In the genomic region with DNA sequence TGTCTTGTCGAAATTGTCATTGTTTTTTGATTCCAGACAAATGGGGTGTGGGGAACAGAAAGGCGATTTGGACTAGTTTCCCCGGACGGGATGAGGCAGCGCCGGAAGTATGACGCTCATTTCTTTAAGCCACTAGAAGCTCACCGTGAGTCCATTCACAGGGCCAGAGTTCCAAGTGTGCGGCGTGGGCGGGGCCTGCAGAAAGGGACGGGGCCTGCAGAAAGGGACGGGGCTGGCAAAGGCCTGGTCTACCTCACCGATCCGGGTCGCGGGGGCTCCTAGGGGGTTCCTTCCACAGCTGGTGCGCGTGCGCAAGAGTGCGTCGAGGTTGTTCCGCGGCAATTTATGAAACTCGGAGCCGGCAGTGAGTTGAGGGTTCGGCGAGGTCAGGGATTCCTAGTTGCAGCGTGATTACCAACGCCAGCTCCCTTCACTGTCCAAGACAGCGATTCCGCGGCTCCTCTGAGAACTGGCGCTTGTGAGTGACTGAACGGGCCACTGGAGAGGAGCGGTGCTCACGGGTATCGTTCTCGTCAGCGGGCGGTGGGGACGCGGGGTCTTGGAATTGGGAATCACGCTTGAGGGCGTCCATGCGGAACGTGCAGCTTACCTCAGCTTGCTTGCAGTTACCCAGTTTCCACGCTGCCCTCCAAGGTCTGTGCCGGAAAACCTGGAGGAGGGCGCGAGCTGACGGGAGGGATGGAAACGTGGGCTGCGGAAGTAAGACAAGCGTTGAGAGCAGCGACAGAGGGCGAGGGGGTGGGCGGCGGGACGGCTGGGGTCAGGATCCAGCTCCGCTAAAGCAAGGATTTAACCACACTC, we compare ENCODE assay signal across 1 cellular context.
A peak's percentile ranks its signal among the peaks of the same experiment; 100 is the strongest.
TF ChIP-seq lines count a peak whose summit lies in the region.

A gene (plus strand): TSS at position 219 of the 822 bp plus-strand sequence. CDS start 5,847 bp downstream, outside the sequence.

TF ChIP-seq in K562, 482 proteins besides CTCF, POLR2A, EP300 and RAD21 (continued from another document and continues in another):
- TF ChIP-seq, protein P1, sequence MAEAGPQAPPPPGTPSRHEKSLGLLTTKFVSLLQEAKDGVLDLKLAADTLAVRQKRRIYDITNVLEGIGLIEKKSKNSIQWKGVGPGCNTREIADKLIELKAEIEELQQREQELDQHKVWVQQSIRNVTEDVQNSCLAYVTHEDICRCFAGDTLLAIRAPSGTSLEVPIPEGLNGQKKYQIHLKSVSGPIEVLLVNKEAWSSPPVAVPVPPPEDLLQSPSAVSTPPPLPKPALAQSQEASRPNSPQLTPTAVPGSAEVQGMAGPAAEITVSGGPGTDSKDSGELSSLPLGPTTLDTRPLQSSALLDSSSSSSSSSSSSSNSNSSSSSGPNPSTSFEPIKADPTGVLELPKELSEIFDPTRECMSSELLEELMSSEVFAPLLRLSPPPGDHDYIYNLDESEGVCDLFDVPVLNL (CRISPR knock-in tag; IDR thresholded peaks at IDR 0.05; ENCODE audit: low read depth) = no peak
- TF ChIP-seq ZNF354B (CRISPR knock-in tag; IDR thresholded peaks at IDR 0.05) (no peak), SNRNP70 (optimal IDR thresholded peaks at IDR 0.05; ENCODE audit: low read depth, low read length) (no peak), RAD51 (IDR thresholded peaks at IDR 0.05; ENCODE audit: borderline replicate concordance, low read depth) (no peak), CBFB (CRISPR knock-in tag; IDR thresholded peaks at IDR 0.05) (0 out of 2 replicates have a peak, but pooled peaks have one; percentile 52), ZNF24 (IDR thresholded peaks at IDR 0.05) (no peak), RNF2 (IDR thresholded peaks at IDR 0.05) (peak; percentile 23), SP2 (IDR thresholded peaks at IDR 0.05; ENCODE audit: extremely low read depth, low read depth, low read length, poor library complexity, severe bottlenecking) (no peak), ZNF830 (CRISPR knock-in tag; IDR thresholded peaks at IDR 0.05) (no peak), ZSCAN32 (CRISPR knock-in tag; IDR thresholded peaks at IDR 0.05) (no peak), HNRNPH1 (optimal IDR thresholded peaks at IDR 0.05; ENCODE audit: low read depth, low read length) (no peak), SIN3A (IDR thresholded peaks at IDR 0.05; ENCODE audit: borderline replicate concordance in 2 of 2, control insufficient read depth in 1 of 2, low read depth in 2 of 2, low read length in 2 of 2) (0 out of 4 replicates have a peak, but pooled peaks of 1 of the 2 experiments have one; percentile 38), ARHGAP35 (IDR thresholded peaks at IDR 0.05; ENCODE audit: partially characterized antibody) (no peak), SMAD2 (IDR thresholded peaks at IDR 0.05; ENCODE audit: low read depth, low read length) (no peak), MEIS2 (IDR thresholded peaks at IDR 0.05; ENCODE audit: partially characterized antibody) (peak; percentile 44), BDP1 (IDR thresholded peaks at IDR 0.05; ENCODE audit: insufficient read depth, insufficient read length) (no peak), CHD4 (IDR thresholded peaks at IDR 0.05; ENCODE audit: insufficient read depth, insufficient replicate concordance, low read depth, low read length, poor library complexity, severe bottlenecking) (no peak), NCOA6 (IDR thresholded peaks at IDR 0.05) (no peak), FUS (optimal IDR thresholded peaks at IDR 0.05; ENCODE audit: low read depth, low read length) (no peak), ZNF282 (CRISPR knock-in tag; IDR thresholded peaks at IDR 0.05) (no peak), SMAD1 (IDR thresholded peaks at IDR 0.05; ENCODE audit: low read depth, low read length, partially characterized antibody) (no peak), NFE2 (IDR thresholded peaks at IDR 0.05; ENCODE audit: low read depth) (no peak), CXXC5 (CRISPR knock-in tag; IDR thresholded peaks at IDR 0.05) (peak; percentile 58), SMARCE1 (IDR thresholded peaks at IDR 0.05) (no peak; the same call in 1 of the 2 replicates), HDAC2 (IDR thresholded peaks at IDR 0.05) (0 out of 2 replicates have a peak, but pooled peaks have one; percentile 35), ZNF253 (CRISPR knock-in tag; conservative IDR thresholded peaks at IDR 0.05) (no peak), ZFP36 (IDR thresholded peaks at IDR 0.05; ENCODE audit: low read depth, low read length, partially characterized antibody) (no peak), ZNF77 (CRISPR knock-in tag; IDR thresholded peaks at IDR 0.05) (no peak)
- TF ChIP-seq, protein P2, sequence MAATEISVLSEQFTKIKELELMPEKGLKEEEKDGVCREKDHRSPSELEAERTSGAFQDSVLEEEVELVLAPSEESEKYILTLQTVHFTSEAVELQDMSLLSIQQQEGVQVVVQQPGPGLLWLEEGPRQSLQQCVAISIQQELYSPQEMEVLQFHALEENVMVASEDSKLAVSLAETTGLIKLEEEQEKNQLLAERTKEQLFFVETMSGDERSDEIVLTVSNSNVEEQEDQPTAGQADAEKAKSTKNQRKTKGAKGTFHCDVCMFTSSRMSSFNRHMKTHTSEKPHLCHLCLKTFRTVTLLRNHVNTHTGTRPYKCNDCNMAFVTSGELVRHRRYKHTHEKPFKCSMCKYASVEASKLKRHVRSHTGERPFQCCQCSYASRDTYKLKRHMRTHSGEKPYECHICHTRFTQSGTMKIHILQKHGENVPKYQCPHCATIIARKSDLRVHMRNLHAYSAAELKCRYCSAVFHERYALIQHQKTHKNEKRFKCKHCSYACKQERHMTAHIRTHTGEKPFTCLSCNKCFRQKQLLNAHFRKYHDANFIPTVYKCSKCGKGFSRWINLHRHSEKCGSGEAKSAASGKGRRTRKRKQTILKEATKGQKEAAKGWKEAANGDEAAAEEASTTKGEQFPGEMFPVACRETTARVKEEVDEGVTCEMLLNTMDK (IDR thresholded peaks at IDR 0.05; ENCODE audit: borderline replicate concordance, insufficient read depth, low read depth, low read length, poor library complexity, severe bottlenecking) = no peak
- TF ChIP-seq, protein P3, sequence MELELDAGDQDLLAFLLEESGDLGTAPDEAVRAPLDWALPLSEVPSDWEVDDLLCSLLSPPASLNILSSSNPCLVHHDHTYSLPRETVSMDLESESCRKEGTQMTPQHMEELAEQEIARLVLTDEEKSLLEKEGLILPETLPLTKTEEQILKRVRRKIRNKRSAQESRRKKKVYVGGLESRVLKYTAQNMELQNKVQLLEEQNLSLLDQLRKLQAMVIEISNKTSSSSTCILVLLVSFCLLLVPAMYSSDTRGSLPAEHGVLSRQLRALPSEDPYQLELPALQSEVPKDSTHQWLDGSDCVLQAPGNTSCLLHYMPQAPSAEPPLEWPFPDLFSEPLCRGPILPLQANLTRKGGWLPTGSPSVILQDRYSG (tag; conservative IDR thresholded peaks at IDR 0.05; ENCODE audit: low read depth) = no peak
- TF ChIP-seq, protein P4, sequence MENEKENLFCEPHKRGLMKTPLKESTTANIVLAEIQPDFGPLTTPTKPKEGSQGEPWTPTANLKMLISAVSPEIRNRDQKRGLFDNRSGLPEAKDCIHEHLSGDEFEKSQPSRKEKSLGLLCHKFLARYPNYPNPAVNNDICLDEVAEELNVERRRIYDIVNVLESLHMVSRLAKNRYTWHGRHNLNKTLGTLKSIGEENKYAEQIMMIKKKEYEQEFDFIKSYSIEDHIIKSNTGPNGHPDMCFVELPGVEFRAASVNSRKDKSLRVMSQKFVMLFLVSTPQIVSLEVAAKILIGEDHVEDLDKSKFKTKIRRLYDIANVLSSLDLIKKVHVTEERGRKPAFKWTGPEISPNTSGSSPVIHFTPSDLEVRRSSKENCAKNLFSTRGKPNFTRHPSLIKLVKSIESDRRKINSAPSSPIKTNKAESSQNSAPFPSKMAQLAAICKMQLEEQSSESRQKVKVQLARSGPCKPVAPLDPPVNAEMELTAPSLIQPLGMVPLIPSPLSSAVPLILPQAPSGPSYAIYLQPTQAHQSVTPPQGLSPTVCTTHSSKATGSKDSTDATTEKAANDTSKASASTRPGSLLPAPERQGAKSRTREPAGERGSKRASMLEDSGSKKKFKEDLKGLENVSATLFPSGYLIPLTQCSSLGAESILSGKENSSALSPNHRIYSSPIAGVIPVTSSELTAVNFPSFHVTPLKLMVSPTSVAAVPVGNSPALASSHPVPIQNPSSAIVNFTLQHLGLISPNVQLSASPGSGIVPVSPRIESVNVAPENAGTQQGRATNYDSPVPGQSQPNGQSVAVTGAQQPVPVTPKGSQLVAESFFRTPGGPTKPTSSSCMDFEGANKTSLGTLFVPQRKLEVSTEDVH (IDR thresholded peaks at IDR 0.05; ENCODE audit: low read depth, partially characterized antibody) = no peak
- TF ChIP-seq, protein P5, sequence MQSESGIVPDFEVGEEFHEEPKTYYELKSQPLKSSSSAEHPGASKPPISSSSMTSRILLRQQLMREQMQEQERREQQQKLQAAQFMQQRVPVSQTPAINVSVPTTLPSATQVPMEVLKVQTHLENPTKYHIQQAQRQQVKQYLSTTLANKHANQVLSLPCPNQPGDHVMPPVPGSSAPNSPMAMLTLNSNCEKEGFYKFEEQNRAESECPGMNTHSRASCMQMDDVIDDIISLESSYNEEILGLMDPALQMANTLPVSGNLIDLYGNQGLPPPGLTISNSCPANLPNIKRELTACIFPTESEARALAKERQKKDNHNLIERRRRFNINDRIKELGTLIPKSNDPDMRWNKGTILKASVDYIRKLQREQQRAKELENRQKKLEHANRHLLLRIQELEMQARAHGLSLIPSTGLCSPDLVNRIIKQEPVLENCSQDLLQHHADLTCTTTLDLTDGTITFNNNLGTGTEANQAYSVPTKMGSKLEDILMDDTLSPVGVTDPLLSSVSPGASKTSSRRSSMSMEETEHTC (IDR thresholded peaks at IDR 0.05) = no peak
- TF ChIP-seq, protein P6, sequence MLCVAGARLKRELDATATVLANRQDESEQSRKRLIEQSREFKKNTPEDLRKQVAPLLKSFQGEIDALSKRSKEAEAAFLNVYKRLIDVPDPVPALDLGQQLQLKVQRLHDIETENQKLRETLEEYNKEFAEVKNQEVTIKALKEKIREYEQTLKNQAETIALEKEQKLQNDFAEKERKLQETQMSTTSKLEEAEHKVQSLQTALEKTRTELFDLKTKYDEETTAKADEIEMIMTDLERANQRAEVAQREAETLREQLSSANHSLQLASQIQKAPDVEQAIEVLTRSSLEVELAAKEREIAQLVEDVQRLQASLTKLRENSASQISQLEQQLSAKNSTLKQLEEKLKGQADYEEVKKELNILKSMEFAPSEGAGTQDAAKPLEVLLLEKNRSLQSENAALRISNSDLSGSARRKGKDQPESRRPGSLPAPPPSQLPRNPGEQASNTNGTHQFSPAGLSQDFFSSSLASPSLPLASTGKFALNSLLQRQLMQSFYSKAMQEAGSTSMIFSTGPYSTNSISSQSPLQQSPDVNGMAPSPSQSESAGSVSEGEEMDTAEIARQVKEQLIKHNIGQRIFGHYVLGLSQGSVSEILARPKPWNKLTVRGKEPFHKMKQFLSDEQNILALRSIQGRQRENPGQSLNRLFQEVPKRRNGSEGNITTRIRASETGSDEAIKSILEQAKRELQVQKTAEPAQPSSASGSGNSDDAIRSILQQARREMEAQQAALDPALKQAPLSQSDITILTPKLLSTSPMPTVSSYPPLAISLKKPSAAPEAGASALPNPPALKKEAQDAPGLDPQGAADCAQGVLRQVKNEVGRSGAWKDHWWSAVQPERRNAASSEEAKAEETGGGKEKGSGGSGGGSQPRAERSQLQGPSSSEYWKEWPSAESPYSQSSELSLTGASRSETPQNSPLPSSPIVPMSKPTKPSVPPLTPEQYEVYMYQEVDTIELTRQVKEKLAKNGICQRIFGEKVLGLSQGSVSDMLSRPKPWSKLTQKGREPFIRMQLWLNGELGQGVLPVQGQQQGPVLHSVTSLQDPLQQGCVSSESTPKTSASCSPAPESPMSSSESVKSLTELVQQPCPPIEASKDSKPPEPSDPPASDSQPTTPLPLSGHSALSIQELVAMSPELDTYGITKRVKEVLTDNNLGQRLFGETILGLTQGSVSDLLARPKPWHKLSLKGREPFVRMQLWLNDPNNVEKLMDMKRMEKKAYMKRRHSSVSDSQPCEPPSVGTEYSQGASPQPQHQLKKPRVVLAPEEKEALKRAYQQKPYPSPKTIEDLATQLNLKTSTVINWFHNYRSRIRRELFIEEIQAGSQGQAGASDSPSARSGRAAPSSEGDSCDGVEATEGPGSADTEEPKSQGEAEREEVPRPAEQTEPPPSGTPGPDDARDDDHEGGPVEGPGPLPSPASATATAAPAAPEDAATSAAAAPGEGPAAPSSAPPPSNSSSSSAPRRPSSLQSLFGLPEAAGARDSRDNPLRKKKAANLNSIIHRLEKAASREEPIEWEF (CRISPR knock-in tag; IDR thresholded peaks at IDR 0.05) = no peak
- TF ChIP-seq, protein P7, sequence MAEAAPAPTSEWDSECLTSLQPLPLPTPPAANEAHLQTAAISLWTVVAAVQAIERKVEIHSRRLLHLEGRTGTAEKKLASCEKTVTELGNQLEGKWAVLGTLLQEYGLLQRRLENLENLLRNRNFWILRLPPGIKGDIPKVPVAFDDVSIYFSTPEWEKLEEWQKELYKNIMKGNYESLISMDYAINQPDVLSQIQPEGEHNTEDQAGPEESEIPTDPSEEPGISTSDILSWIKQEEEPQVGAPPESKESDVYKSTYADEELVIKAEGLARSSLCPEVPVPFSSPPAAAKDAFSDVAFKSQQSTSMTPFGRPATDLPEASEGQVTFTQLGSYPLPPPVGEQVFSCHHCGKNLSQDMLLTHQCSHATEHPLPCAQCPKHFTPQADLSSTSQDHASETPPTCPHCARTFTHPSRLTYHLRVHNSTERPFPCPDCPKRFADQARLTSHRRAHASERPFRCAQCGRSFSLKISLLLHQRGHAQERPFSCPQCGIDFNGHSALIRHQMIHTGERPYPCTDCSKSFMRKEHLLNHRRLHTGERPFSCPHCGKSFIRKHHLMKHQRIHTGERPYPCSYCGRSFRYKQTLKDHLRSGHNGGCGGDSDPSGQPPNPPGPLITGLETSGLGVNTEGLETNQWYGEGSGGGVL (CRISPR knock-in tag; IDR thresholded peaks at IDR 0.05) = no peak
- TF ChIP-seq, protein P8, sequence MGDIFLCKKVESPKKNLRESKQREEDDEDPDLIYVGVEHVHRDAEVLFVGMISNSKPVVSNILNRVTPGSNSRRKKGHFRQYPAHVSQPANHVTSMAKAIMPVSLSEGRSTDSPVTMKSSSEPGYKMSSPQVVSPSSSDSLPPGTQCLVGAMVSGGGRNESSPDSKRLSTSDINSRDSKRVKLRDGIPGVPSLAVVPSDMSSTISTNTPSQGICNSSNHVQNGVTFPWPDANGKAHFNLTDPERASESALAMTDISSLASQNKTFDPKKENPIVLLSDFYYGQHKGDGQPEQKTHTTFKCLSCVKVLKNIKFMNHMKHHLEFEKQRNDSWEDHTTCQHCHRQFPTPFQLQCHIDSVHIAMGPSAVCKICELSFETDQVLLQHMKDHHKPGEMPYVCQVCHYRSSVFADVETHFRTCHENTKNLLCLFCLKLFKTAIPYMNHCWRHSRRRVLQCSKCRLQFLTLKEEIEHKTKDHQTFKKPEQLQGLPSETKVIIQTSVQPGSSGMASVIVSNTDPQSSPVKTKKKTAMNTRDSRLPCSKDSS (IDR thresholded peaks at IDR 0.05; ENCODE audit: low read depth, partially characterized antibody) = no peak
- TF ChIP-seq, protein P9, sequence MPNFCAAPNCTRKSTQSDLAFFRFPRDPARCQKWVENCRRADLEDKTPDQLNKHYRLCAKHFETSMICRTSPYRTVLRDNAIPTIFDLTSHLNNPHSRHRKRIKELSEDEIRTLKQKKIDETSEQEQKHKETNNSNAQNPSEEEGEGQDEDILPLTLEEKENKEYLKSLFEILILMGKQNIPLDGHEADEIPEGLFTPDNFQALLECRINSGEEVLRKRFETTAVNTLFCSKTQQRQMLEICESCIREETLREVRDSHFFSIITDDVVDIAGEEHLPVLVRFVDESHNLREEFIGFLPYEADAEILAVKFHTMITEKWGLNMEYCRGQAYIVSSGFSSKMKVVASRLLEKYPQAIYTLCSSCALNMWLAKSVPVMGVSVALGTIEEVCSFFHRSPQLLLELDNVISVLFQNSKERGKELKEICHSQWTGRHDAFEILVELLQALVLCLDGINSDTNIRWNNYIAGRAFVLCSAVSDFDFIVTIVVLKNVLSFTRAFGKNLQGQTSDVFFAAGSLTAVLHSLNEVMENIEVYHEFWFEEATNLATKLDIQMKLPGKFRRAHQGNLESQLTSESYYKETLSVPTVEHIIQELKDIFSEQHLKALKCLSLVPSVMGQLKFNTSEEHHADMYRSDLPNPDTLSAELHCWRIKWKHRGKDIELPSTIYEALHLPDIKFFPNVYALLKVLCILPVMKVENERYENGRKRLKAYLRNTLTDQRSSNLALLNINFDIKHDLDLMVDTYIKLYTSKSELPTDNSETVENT (CRISPR knock-in tag; IDR thresholded peaks at IDR 0.05) = no peak
